8 cellular contexts compared by ENCODE assay signal in the genomic region with DNA sequence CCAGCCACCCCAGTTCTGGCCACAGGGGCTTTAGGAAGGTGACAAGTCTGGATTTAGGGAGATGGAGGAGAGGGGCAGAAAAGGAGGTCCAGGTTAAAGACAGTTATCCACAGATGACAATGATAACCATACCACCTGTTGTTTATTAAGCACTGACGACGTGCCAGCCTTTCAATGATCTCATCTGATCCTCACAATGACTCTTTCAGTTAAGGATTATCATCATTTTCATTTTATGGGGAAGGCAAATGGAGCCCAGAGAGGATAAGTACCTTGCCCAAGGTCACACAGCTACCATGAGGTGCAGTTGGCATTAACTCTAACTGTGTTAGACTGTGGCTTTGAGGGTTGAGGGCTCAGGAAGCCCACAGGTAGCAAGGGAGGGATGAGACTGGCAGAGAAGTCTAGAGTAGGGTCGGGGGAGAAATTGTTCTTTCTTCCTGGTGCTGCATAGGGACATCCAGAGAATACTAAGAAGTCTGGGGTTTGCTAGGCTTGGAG. TPM values are rescaled to one million over a fixed set of nuclear protein-coding genes. Genes with fewer than 3 reads are reported as not detected.
DNase-seq lines count a peak whose midpoint lies in the region; ATAC-seq, FAIRE-seq and TF ChIP-seq lines count a peak whose summit lies in the region.

No MANE protein-coding gene starts in this region.

- peak overlapping the region; percentile 66; the same call in 1 of the 2 replicates for H3K18ac ChIP-seq in H1 (ENCODE audit: extremely low read depth, low read length)

- ATAC-seq in Panc1 (no peak), omental fat pad (ENCODE audit: low FRiP score) (no peak), GM21786 (IDR thresholded peaks at IDR 0.05; ENCODE audit: unreplicated experiment) (no peak)

- peak overlapping the region; percentile 85; the same call in 1 of the 2 replicates for H2BK5ac ChIP-seq in H1 (ENCODE audit: low read depth, low read length)

- no peaks in the 10 kb centered on the region for H3K36me3 ChIP-seq in Panc1 (ENCODE audit: control insufficient read depth, insufficient read depth, low read length)
- no peaks in the 10 kb centered on the region for H3K36me3 ChIP-seq in H1 (ENCODE audit: control insufficient read depth in 2 of 4, insufficient read depth in 4 of 4, low read length in 3 of 4)
- no peaks in the 10 kb centered on the region for H3K36me3 ChIP-seq in parathyroid adenoma (ENCODE audit: control insufficient read depth, insufficient read depth, low read length)

- TF ChIP-seq CTCF in Panc1 (IDR thresholded peaks at IDR 0.05) (no peak), H1 (IDR thresholded peaks at IDR 0.05; ENCODE audit: control extremely low read depth in 1 of 3, insufficient read depth in 1 of 3, low read depth in 1 of 3, low read length in 3 of 3) (no peak), parathyroid adenoma (IDR thresholded peaks at IDR 0.05) (no peak), omental fat pad (IDR thresholded peaks at IDR 0.05) (no peak)

- H2AK5ac ChIP-seq in H1 (ENCODE audit: low read depth, low read length), result peak overlapping the region; percentile 87; the same call in 1 of the 2 replicates

- BruUV-seq in Panc1 (replicated peaks; lab: Mats Ljungman, UMichigan), result no TSS peak

- H2AFZ ChIP-seq in H1 (ENCODE audit: low read length), result no peak overlapping the region
- no peak overlapping the region for H2AFZ ChIP-seq in parathyroid adenoma

- H2BK15ac ChIP-seq in H1 (ENCODE audit: low read length), result peak overlapping the region; percentile 5; the same call in 1 of the 2 replicates

- H3K23ac ChIP-seq in H1 (ENCODE audit: insufficient read length), result no peak overlapping the region

- H3K9me3 ChIP-seq in Panc1 (ENCODE audit: control insufficient read depth, insufficient read depth, low read depth, low read length) (no peaks in the 10 kb centered on the region), H1 (ENCODE audit: insufficient read depth in 2 of 2, low read depth in 1 of 2, low read length in 1 of 2) (no peaks in the 10 kb centered on the region), parathyroid adenoma (ENCODE audit: control insufficient read depth, low read length) (no peaks in the 10 kb centered on the region)

- H3K79me1 ChIP-seq in H1 (ENCODE audit: low read depth, low read length), result no peaks in the 10 kb centered on the region; the same call in 1 of the 2 replicates

- POLR2A ChIA-PET in Panc1 (lab: Charles Lee), result interaction anchor here (0.5 kb wide), 1 partner anchor 224 kb away, joined by 4 read pairs; no protein-coding TSS in a partner anchor
- POLR2A ChIA-PET in H1 (lab: Charles Lee; ENCODE audit: partially characterized antibody), result interaction anchor here (1.2 to 4.1 kb wide), 5 partner anchors 8 to 95 kb away, joined by 3 to 22 read pairs (median 6); a partner anchor contains a TSS

- H4K91ac ChIP-seq in H1 (replicated peaks; ENCODE audit: insufficient read length, low read length), result no peak overlapping the region

- DNase-seq in DMS53 treated with DMSO at 0.1 percent for 48 hours (lab: John Stamatoyannopoulos, UW; ENCODE audit: unreplicated experiment) (peak; percentile 48), Panc1 (ENCODE audit: low read depth, low spot score) (no peak), H1 (ENCODE audit: low read depth in 1 of 2, low spot score in 2 of 2) (no peak), putamen (ENCODE audit: low spot score) (no peak), omental fat pad (ENCODE audit: low spot score) (no peak), LoVo (ENCODE audit: low spot score) (no peak)

- H3K23me2 ChIP-seq in H1 (ENCODE audit: low read depth, low read length), result no peaks in the 10 kb centered on the region

- intact Hi-C loops in Panc1 (cut with micrococcal nuclease; ENCODE audit: unreplicated experiment), result no loop called here

- TF ChIP-seq EP300 in H1 (IDR thresholded peaks at IDR 0.05; ENCODE audit: borderline replicate concordance in 1 of 2, low read depth in 2 of 2, low read length in 2 of 2), result no peak

- CTCF ChIA-PET in Panc1 (lab: Charles Lee) (interaction anchor here (1.0 kb wide), 1 partner anchor 23 kb away, joined by 4 read pairs; no protein-coding TSS in a partner anchor), H1 (lab: Charles Lee; ENCODE audit: partially characterized antibody) (interaction anchor here (0.9 to 4.6 kb wide), 6 partner anchors 8 to 136 kb away, joined by 3 to 21 read pairs (median 5); a partner anchor contains a TSS)

- H4K5ac ChIP-seq in H1 (ENCODE audit: insufficient read length, low read depth, low read length), result no peak overlapping the region

- H3K4me2 ChIP-seq in H1 (ENCODE audit: insufficient read depth in 1 of 2, low read depth in 2 of 2, low read length in 2 of 2) (no peak overlapping the region), parathyroid adenoma (ENCODE audit: low read length) (no peak overlapping the region)

- TF ChIP-seq POLR2A in H1 (IDR thresholded peaks at IDR 0.05; ENCODE audit: control extremely low read depth in 1 of 2, low read depth in 2 of 2, low read length in 2 of 2), result no peak

- H3K79me2 ChIP-seq in H1 (ENCODE audit: control insufficient read depth in 1 of 2, insufficient read depth in 2 of 2, low read length in 2 of 2) (no peaks in the 10 kb centered on the region), parathyroid adenoma (no peaks in the 10 kb centered on the region)

- no peak overlapping the region for H3K4me3 ChIP-seq in Panc1 (ENCODE audit: low read depth in 2 of 2, low read length in 2 of 2)
- H3K4me3 ChIP-seq in H1 (ENCODE audit: extremely low read depth in 1 of 4, insufficient read depth in 2 of 4, low read depth in 3 of 4, low read length in 4 of 4), result no peak overlapping the region
- H3K4me3 ChIP-seq in parathyroid adenoma (ENCODE audit: low read depth, low read length), result no peak overlapping the region

- no peaks in the 10 kb centered on the region for H4K20me1 ChIP-seq in H1 (replicated peaks in 1 of 2; ENCODE audit: control insufficient read depth in 1 of 2, insufficient read depth in 2 of 2, low read length in 2 of 2)

- H3K4me1 ChIP-seq in Panc1 (ENCODE audit: control insufficient read depth, insufficient read depth, low read length) (peaks cover 58% of the 10 kb centered on the region), H1 (replicated peaks in 1 of 4; ENCODE audit: control insufficient read depth in 3 of 4, insufficient read depth in 4 of 4, low read length in 3 of 4) (peaks cover 3 to 19% (median 16%) of the 10 kb centered on the region in 4 experiments; a peak in 6 of 7 replicates), parathyroid adenoma (peaks cover 10% of the 10 kb centered on the region)

- H2BK20ac ChIP-seq in H1 (ENCODE audit: low read length), result peak overlapping the region; percentile 19; the same call in 1 of the 2 replicates

- no peaks in the 10 kb centered on the region for H3K27me3 ChIP-seq in Panc1 (ENCODE audit: control insufficient read depth, insufficient read depth, low read length)
- H3K27me3 ChIP-seq in H1 (replicated peaks in 1 of 4; ENCODE audit: control insufficient read depth in 3 of 4, extremely low read depth in 1 of 4, insufficient read depth in 3 of 4, low read length in 3 of 4), result no peaks in the 10 kb centered on the region
- no peaks in the 10 kb centered on the region for H3K27me3 ChIP-seq in parathyroid adenoma (ENCODE audit: control insufficient read depth, insufficient read depth, low read length)

- no peak overlapping the region for H3K4ac ChIP-seq in H1 (replicated peaks; ENCODE audit: insufficient read length, low read depth, low read length)

- H3K27ac ChIP-seq in Panc1 (ENCODE audit: low read length), result peak overlapping the region; percentile 97
- no peak overlapping the region for H3K27ac ChIP-seq in H1 (ENCODE audit: low read depth, low read length)
- peak overlapping the region; percentile 72 for H3K27ac ChIP-seq in parathyroid adenoma

- H2BK120ac ChIP-seq in H1 (replicated peaks; ENCODE audit: low read depth, low read length), result no peak overlapping the region

- no peak for FAIRE-seq in H1 (lab: Jason Lieb, UNC)

- no peak overlapping the region for H3K14ac ChIP-seq in H1 (ENCODE audit: insufficient read length)

- no peak for TF ChIP-seq RAD21 in H1 (IDR thresholded peaks at IDR 0.05 in 1 of 2, conservative IDR thresholded peaks at IDR 0.05 in 1 of 2; ENCODE audit: low read depth in 2 of 2, low read length in 2 of 2)

- no peak overlapping the region for H4K8ac ChIP-seq in H1 (ENCODE audit: extremely low read depth, insufficient read depth, low read length)

- H2BK12ac ChIP-seq in H1 (ENCODE audit: low read depth, low read length), result peak overlapping the region; percentile 60

- in situ Hi-C loops in Panc1 (cut with HindIII; ENCODE audit: low pct_unique_long_range_greater_than_20kb, low sequenced_read_pairs), result no loop called here

- H3K56ac ChIP-seq in H1 (replicated peaks; ENCODE audit: insufficient read length, low read depth, low read length), result no peak overlapping the region

- H3K9ac ChIP-seq in H1 (replicated peaks in 1 of 4; ENCODE audit: extremely low read depth in 1 of 4, low read depth in 3 of 4, low read length in 3 of 4) (no peak overlapping the region), parathyroid adenoma (no peak overlapping the region)

- 80% methylated on average over 3 of the region's 3 CpGs; no CpG with 5 or more reads in 1 of the 2 experiments for WGBS in H1 (ENCODE audit: extremely low coverage in 1 of 2, insufficient coverage in 1 of 2, insufficient read length in 1 of 2, insufficient replicate concordance in 2 of 2, low coverage in 1 of 2, low lambda C conversion rate in 2 of 2, missing lambda C conversion rate in 1 of 2), 2 experiments

TF ChIP-seq in H1, 55 proteins besides CTCF, POLR2A, EP300 and RAD21 (continues in another document):
- TF ChIP-seq SIX5 (IDR thresholded peaks at IDR 0.05; ENCODE audit: low read depth, low read length) (no peak), SP2 (IDR thresholded peaks at IDR 0.05; ENCODE audit: low read length) (no peak), HDAC2 (IDR thresholded peaks at IDR 0.05; ENCODE audit: borderline replicate concordance in 1 of 2, low read depth in 2 of 2, low read length in 2 of 2) (no peak)

RNA-seq across cellular contexts. Expression of a gene that starts 21.5 kb away (rescaled TPM):
- total RNA-seq in Panc1 (2021; ENCODE audit: unreplicated experiment) (80.0 TPM), omental fat pad (10 to 100 TPM; 17.8 to 72.7 (median 33.8) TPM)
- 40.4 TPM for polyA plus RNA-seq in Panc1 (2012; ENCODE audit: insufficient read length)
- 55.8 and 59.4 TPM in 2 replicates for total RNA-seq in H1 (2021; fragmentation: NEBNext Ultra II Directional; extraction: Animal tissue kit (Norgen Biotek cat#: 25700))
- polyA plus RNA-seq in H1 (2011; rRNA removed), result 19.2 and 21.9 TPM in 2 replicates
- 19.5 TPM for polyA plus RNA-seq in H1 (2011; cell fraction: cytosol; rRNA removed)
- 28.6 TPM for polyA plus RNA-seq in H1 (2011; cell fraction: nucleus; rRNA removed)
- 15.9 to 23.0 TPM (median 22.1 TPM) in 4 replicates for polyA plus RNA-seq in H1 (2012, experiment 1 of 2)
- 19.7 TPM for polyA plus RNA-seq in H1 (2012, experiment 2 of 2)
- polyA plus RNA-seq in H1 (2013, experiment 1 of 2), result 14.6 TPM
- polyA plus RNA-seq in H1 (2013, experiment 2 of 2), result 14.5 TPM
- 42.6 and 49.2 TPM in 2 replicates for polyA minus RNA-seq in H1 (2011; rRNA and poly(A)+ RNA removed)
- polyA minus RNA-seq in H1 (2011; cell fraction: cytosol; rRNA and poly(A)+ RNA removed), result 24.7 TPM
- polyA minus RNA-seq in H1 (2011; cell fraction: nucleus; rRNA and poly(A)+ RNA removed), result 26.6 TPM
